17 cellular contexts compared by ENCODE assay signal in the genomic region with DNA sequence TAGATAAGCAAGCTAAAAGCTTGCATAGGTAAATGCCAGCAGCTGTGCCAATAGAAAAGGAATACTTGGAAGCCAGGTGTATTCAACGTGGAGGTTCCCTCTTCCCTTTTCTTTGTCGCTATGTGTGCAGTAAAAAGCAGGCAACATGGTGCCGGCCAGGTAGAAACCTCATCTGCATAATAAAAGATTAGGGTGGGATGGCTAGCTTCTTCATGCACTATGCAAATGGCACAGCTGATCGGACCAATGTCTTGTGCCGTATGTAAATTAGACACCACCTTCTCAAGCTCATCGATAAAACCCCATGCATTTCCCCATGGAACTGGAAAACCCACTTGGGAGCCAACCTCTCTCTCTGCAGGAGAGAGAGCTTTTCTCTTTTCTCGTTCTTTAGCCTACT.
"Had no signal": no experiment of that assay in that cellular context is flagged by ENCODE, and none has a peak within 500 bp of the region (broad histone marks: within the 10 kb centered on the region; RNA-seq: fewer than 3 reads in every experiment).

No MANE protein-coding gene starts in this region.

- H3K4me1 Mint-ChIP-seq: activated CD4-positive, alpha-beta T cell treated with anti-CD3 and anti-CD28 coated beads, Interleukin-2, amount 10 ng/mL, durations not matched to agents 7 days and 5 days had no signal

- H3K27me3 ChIP-seq: cardiac muscle cell, heart left ventricle, left lung, ovary, right lobe of liver, suprapubic skin, upper lobe of left lung had no signal

- ATAC-seq: heart left ventricle, left lung, right lobe of liver had no signal

- H3K4me3 ChIP-seq: cardiac muscle cell, heart left ventricle, left lung, ovary, right lobe of liver, smooth muscle cell, suprapubic skin, upper lobe of left lung had no signal

- H3K4me1 ChIP-seq: heart left ventricle, left lung, right lobe of liver, suprapubic skin, upper lobe of left lung had no signal

- H3K27ac Mint-ChIP-seq: activated CD4-positive, alpha-beta T cell treated with anti-CD3 and anti-CD28 coated beads, Interleukin-2, amount 10 ng/mL, durations not matched to agents 7 days and 5 days; activated T-helper 1 cell treated with anti-CD3 and anti-CD28 coated beads, Interleukin-12 subunit alpha, Interleukin-12 subunit beta, Interleukin-2, Interleukin-4 antibody, amounts not matched to agents 30 ng/mL and 10 ng/mL and 1 ng/mL, durations not matched to agents 14 hours and 24 hours and 36 hours; stimulated activated naive CD8-positive, alpha-beta T cell treated with anti-CD3 and anti-CD28 coated beads, Interleukin-15, Interleukin-2, amounts not matched to agents 100 ng/mL and 50 ng/mL, for 24 hours had no signal

- DNase-seq: activated CD4-positive, alpha-beta T cell treated with anti-CD3 and anti-CD28 coated beads, Interleukin-2, amount 10 ng/mL, durations not matched to agents 7 days and 5 days; activated CD8-positive, alpha-beta memory T cell treated with anti-CD3 and anti-CD28 coated beads for 24 hours; activated naive CD4-positive, alpha-beta T cell; heart left ventricle; kidney; left lung; mammary epithelial cell; ovary; right lobe of liver; stimulated activated CD4-positive, alpha-beta T cell treated with anti-CD3 and anti-CD28 coated beads, Interleukin-4, amount 100 ng/mL, for 4 hours; stimulated activated CD8-positive, alpha-beta memory T cell treated with anti-CD3 and anti-CD28 coated beads, Interleukin-4, amount 100 ng/mL, for 48 hours; upper lobe of left lung had no signal

- H3K9me3 Mint-ChIP-seq: activated CD4-positive, alpha-beta T cell treated with anti-CD3 and anti-CD28 coated beads, Interleukin-2, amount 10 ng/mL, durations not matched to agents 7 days and 5 days had no signal

- H3K36me3 ChIP-seq: cardiac muscle cell, heart left ventricle, left lung, ovary, right lobe of liver, suprapubic skin, upper lobe of left lung had no signal

- H3K9me3 ChIP-seq: heart left ventricle, ovary, right lobe of liver, suprapubic skin, upper lobe of left lung had no signal

- H3K27ac ChIP-seq: cardiac muscle cell, heart left ventricle, left lung, ovary, right lobe of liver, suprapubic skin, upper lobe of left lung had no signal

- H3K4me3 Mint-ChIP-seq: activated CD4-positive, alpha-beta T cell treated with anti-CD3 and anti-CD28 coated beads, Interleukin-2, amount 10 ng/mL, durations not matched to agents 7 days and 5 days; activated T-helper 1 cell treated with anti-CD3 and anti-CD28 coated beads, Interleukin-12 subunit alpha, Interleukin-12 subunit beta, Interleukin-2, Interleukin-4 antibody, amounts not matched to agents 30 ng/mL and 10 ng/mL and 1 ng/mL, durations not matched to agents 14 hours and 24 hours and 36 hours; stimulated activated naive CD8-positive, alpha-beta T cell treated with anti-CD3 and anti-CD28 coated beads, Interleukin-15, Interleukin-2, amounts not matched to agents 100 ng/mL and 50 ng/mL, for 24 hours had no signal

- H3K27me3 Mint-ChIP-seq: stimulated activated naive CD8-positive, alpha-beta T cell treated with anti-CD3 and anti-CD28 coated beads, Interleukin-15, Interleukin-2, amounts not matched to agents 100 ng/mL and 50 ng/mL, for 24 hours had no signal
